ENCODE assay signal across 8 cellular contexts in genomic region chr16:71972356-71972755, GRCh38. TPM values are rescaled to one million over a fixed set of nuclear protein-coding genes. Genes with fewer than 3 reads are reported as not detected.
"Had no signal": no experiment of that assay in that cellular context is flagged by ENCODE, and none has a peak within 500 bp of the region (broad histone marks: within the 10 kb centered on the region; RNA-seq: fewer than 3 reads in every experiment).

No MANE protein-coding gene starts in this region.

- H3K9ac ChIP-seq: GM23248 had no signal

- H3K4me1 ChIP-seq: HAP-1 had no signal

- H3K9me3 ChIP-seq: HAP-1 had no signal

- H3K27ac ChIP-seq: GM23248 had no signal

- H2AFZ ChIP-seq: GM23248 had no signal

- DNase-seq: GM23248, GOT3, H7, H9, HCEC 1CT, HFFc6 had no signal

- H3K36me3 ChIP-seq: HAP-1 had no signal

- H3K4me2 ChIP-seq: GM23338 had no signal

- H3K4me3 ChIP-seq: GM23248, GM23338, HAP-1 had no signal

RNA-seq across cellular contexts. Expression of gene PKD1L3, which starts 27.8 kb away (rescaled TPM):
- polyA plus RNA-seq: GM23248, GM23338 had no signal
